ENCODE assay signal across 28 cellular contexts in genomic region chr1:31906557-31906956, GRCh38.
"Had no signal": no experiment of that assay in that cellular context is flagged by ENCODE, and none has a peak within 500 bp of the region (broad histone marks: within the 10 kb centered on the region; RNA-seq: fewer than 3 reads in every experiment).

No MANE protein-coding gene starts in this region.

- DNase-seq: activated CD4-positive, alpha-beta T cell treated with anti-CD3 and anti-CD28 coated beads for 4 hours; activated CD4-positive, alpha-beta T cell treated with anti-CD3 and anti-CD28 coated beads, Interleukin-2, amount 50 U/mL, for 4 hours; activated CD8-positive, alpha-beta memory T cell treated with anti-CD3 and anti-CD28 coated beads, Interleukin-2, amount 50 U/mL, for 4 hours; activated T-cell treated with anti-CD3 and anti-CD28 coated beads, Interleukin-2, amount 50 U/mL, for 4 hours; endodermal cell; left ventricle myocardium superior; mucosa of descending colon; occipital lobe; psoas muscle; sigmoid colon; small intestine; stimulated activated CD4-positive, alpha-beta T cell treated with anti-CD3 and anti-CD28 coated beads, Interleukin-4, amount 100 ng/mL, for 24 hours; stimulated activated naive CD8-positive, alpha-beta T cell treated with anti-CD3 and anti-CD28 coated beads, Interleukin-15, amount 100 ng/mL, for 72 hours; substantia nigra; T-helper 9 cell had no signal

- H2AFZ ChIP-seq: parathyroid adenoma had no signal

- H3K27me3 Mint-ChIP-seq: activated T-helper 17 cell treated with anti-CD3 and anti-CD28 coated beads, Interleukin-2, amount 50 U/mL, for 72 hours; central memory CD8-positive, alpha-beta T cell; dendritic cell treated with granulocyte-macrophage colony-stimulating factor and Interleukin-4, amounts not matched to agents 40 ng/mL and 50 ng/mL, for 4 days; stimulated activated memory B cell treated with anti-CD40 and anti-IgM and Interleukin-4, amounts not matched to agents 10 μg/mL and 1 μg/mL and 100 μg/mL, for 72 hours; stimulated activated naive CD8-positive, alpha-beta T cell treated with anti-CD3 and anti-CD28 coated beads, Interleukin-15, amount 100 ng/mL, for 72 hours; type B pancreatic cell had no signal

- H3K4me3 Mint-ChIP-seq: activated T-cell treated with anti-CD3 and anti-CD28 coated beads, Interleukin-2, amount 50 U/mL, for 4 hours; activated T-helper 17 cell treated with anti-CD3 and anti-CD28 coated beads, Interleukin-2, amount 50 U/mL, for 72 hours; central memory CD8-positive, alpha-beta T cell; dendritic cell treated with granulocyte-macrophage colony-stimulating factor and Interleukin-4, amounts not matched to agents 40 ng/mL and 50 ng/mL, for 4 days; endodermal cell; neural crest cell; stimulated activated memory B cell treated with anti-CD40 and anti-IgM and Interleukin-4, amounts not matched to agents 10 μg/mL and 1 μg/mL and 100 μg/mL, for 72 hours; stimulated activated naive CD8-positive, alpha-beta T cell treated with anti-CD3 and anti-CD28 coated beads, Interleukin-15, amount 100 ng/mL, for 72 hours; T-helper 1 cell treated with Interleukin-12 subunit alpha and Interleukin-12 subunit beta and Interleukin-4 antibody, amounts not matched to agents 30 μg/mL and 1 μg/mL, for 36 hours; type B pancreatic cell had no signal

- H3K27ac Mint-ChIP-seq: activated T-helper 17 cell treated with anti-CD3 and anti-CD28 coated beads, Interleukin-2, amount 50 U/mL, for 72 hours; dendritic cell treated with granulocyte-macrophage colony-stimulating factor and Interleukin-4, amounts not matched to agents 40 ng/mL and 50 ng/mL, for 4 days; endodermal cell; stimulated activated memory B cell treated with anti-CD40 and anti-IgM and Interleukin-4, amounts not matched to agents 10 μg/mL and 1 μg/mL and 100 μg/mL, for 72 hours; type B pancreatic cell had no signal

- H3K79me2 ChIP-seq: parathyroid adenoma had no signal

- H3K4me1 Mint-ChIP-seq: neural crest cell had no signal

- H3K4me3 ChIP-seq: mucosa of descending colon, psoas muscle, sigmoid colon had no signal

- H3K9me3 ChIP-seq: mucosa of descending colon, psoas muscle, sigmoid colon had no signal

- H3K9ac ChIP-seq: parathyroid adenoma had no signal

- H3K4me1 ChIP-seq: parathyroid adenoma had no signal

- ATAC-seq: activated T-cell treated with anti-CD3 and anti-CD28 coated beads, Interleukin-2, amount 50 U/mL, for 4 hours; activated T-helper 17 cell treated with anti-CD3 and anti-CD28 coated beads, Interleukin-2, amount 50 U/mL, for 72 hours; left ventricle myocardium superior; mucosa of descending colon; psoas muscle; stimulated activated memory B cell treated with anti-CD40 and anti-IgM and Interleukin-4, amounts not matched to agents 10 μg/mL and 1 μg/mL and 100 μg/mL, for 72 hours; stimulated activated naive CD8-positive, alpha-beta T cell treated with anti-CD3 and anti-CD28 coated beads, Interleukin-15, amount 100 ng/mL, for 72 hours had no signal

- H3K27ac ChIP-seq: parathyroid adenoma, psoas muscle, sigmoid colon, VCaP had no signal

- H3K9me3 Mint-ChIP-seq: activated T-cell treated with anti-CD3 and anti-CD28 coated beads, Interleukin-2, amount 50 U/mL, for 4 hours; activated T-helper 17 cell treated with anti-CD3 and anti-CD28 coated beads, Interleukin-2, amount 50 U/mL, for 72 hours; central memory CD8-positive, alpha-beta T cell; dendritic cell treated with granulocyte-macrophage colony-stimulating factor and Interleukin-4, amounts not matched to agents 40 ng/mL and 50 ng/mL, for 4 days; stimulated activated naive CD8-positive, alpha-beta T cell treated with anti-CD3 and anti-CD28 coated beads, Interleukin-15, amount 100 ng/mL, for 72 hours had no signal

- H3K27me3 ChIP-seq: sigmoid colon had no signal

- FAIRE-seq: bronchial epithelial cell, frontal cortex, islet of Langerhans, small intestine, TTC549 had no signal
